1 cellular context compared by ENCODE assay signal in genomic region chr4:88823058-88823919, GRCh38.
TF ChIP-seq lines count a peak whose summit lies in the region.

No MANE protein-coding gene starts in this region.

TF ChIP-seq in K562, 482 proteins besides CTCF, POLR2A, EP300 and RAD21 (continued from another document and continues in another):
- TF ChIP-seq ZBTB26 (CRISPR knock-in tag; IDR thresholded peaks at IDR 0.05) (0 out of 2 replicates have a peak, but pooled peaks have one; percentile 21), FOXO4 (CRISPR knock-in tag; IDR thresholded peaks at IDR 0.05) (no peak), FOSL1 (tag; conservative IDR thresholded peaks at IDR 0.05) (peak; percentile 53), SMAD1 (IDR thresholded peaks at IDR 0.05; ENCODE audit: low read depth, low read length, partially characterized antibody) (peak; percentile 44), ZBTB1 (CRISPR knock-in tag; IDR thresholded peaks at IDR 0.05; ENCODE audit: borderline replicate concordance, low read depth) (no peak), ATF3 (IDR thresholded peaks at IDR 0.05) (peak; percentile 96), ATF3 (CRISPR knock-in tag; conservative IDR thresholded peaks at IDR 0.05) (peak; percentile 90), RAD51 (IDR thresholded peaks at IDR 0.05; ENCODE audit: borderline replicate concordance, low read depth) (peak; percentile 29; the same call in 1 of the 2 replicates), BACH1 (tag; IDR thresholded peaks at IDR 0.05) (no peak), ELF1 (tag; IDR thresholded peaks at IDR 0.05) (no peak), HNRNPLL (IDR thresholded peaks at IDR 0.05; ENCODE audit: low read depth, low read length, poor library complexity, severe bottlenecking) (peak; percentile 93), ARID3A (IDR thresholded peaks at IDR 0.05; ENCODE audit: borderline replicate concordance, low read depth, low read length) (0 out of 2 replicates have a peak, but pooled peaks have one; percentile 18), NBN (IDR thresholded peaks at IDR 0.05; ENCODE audit: low read depth) (peak; percentile 82), E2F8 (IDR thresholded peaks at IDR 0.05; ENCODE audit: low read depth, partially characterized antibody) (peak; percentile 54), C11orf30 (IDR thresholded peaks at IDR 0.05; ENCODE audit: low read depth) (no peak), KDM1A (IDR thresholded peaks at IDR 0.05) (peak; percentile 30 to 68; a peak in 2 of 4 replicates), LCOR (CRISPR knock-in tag; IDR thresholded peaks at IDR 0.05) (0 out of 2 replicates have a peak, but pooled peaks have one; percentile 72), ARID1B (IDR thresholded peaks at IDR 0.05) (peak; percentile 71), JUND (IDR thresholded peaks at IDR 0.05; ENCODE audit: borderline replicate concordance, low read depth, low read length) (peak; percentile 96), JUND (tag; IDR thresholded peaks at IDR 0.05; ENCODE audit: borderline replicate concordance, low read depth, low read length) (peak; percentile 93), ZNF444 (CRISPR knock-in tag; IDR thresholded peaks at IDR 0.05) (no peak), VEZF1 (CRISPR knock-in tag; IDR thresholded peaks at IDR 0.05) (peak; percentile 69), EP400 (IDR thresholded peaks at IDR 0.05) (peak; percentile 73), ZNF639 (CRISPR knock-in tag; conservative IDR thresholded peaks at IDR 0.05 in 1 of 2, IDR thresholded peaks at IDR 0.05 in 1 of 2) (peak in 1 of 2 experiments; percentile 67; a peak in 2 of 4 replicates), HDAC2 (IDR thresholded peaks at IDR 0.05) (peak; percentile 91), HLTF (IDR thresholded peaks at IDR 0.05) (peak; percentile 85; the same call in 1 of the 2 replicates), PRDM10 (IDR thresholded peaks at IDR 0.05; ENCODE audit: partially characterized antibody) (peak; percentile 84), PHF8 (IDR thresholded peaks at IDR 0.05; ENCODE audit: borderline replicate concordance, low read length) (peak; percentile 27; the same call in 1 of the 2 replicates), PKNOX1 (IDR thresholded peaks at IDR 0.05) (peak; percentile 81), NR2C1 (IDR thresholded peaks at IDR 0.05) (peak; percentile 96), NR2C1 (tag; IDR thresholded peaks at IDR 0.05) (peak; percentile 97), XRCC5 (IDR thresholded peaks at IDR 0.05; ENCODE audit: low read depth, low read length) (peak; percentile 66; the same call in 1 of the 2 replicates), ZBTB12 (CRISPR knock-in tag; IDR thresholded peaks at IDR 0.05) (peak; percentile 29; the same call in 1 of the 2 replicates), PBX2 (CRISPR knock-in tag; IDR thresholded peaks at IDR 0.05; ENCODE audit: low read depth) (no peak), PBX2 (tag; conservative IDR thresholded peaks at IDR 0.05; ENCODE audit: low read depth) (peak; percentile 30), NR3C1 (CRISPR knock-in tag; IDR thresholded peaks at IDR 0.05) (no peak), SRF (CRISPR knock-in tag; IDR thresholded peaks at IDR 0.05) (no peak), SUPT5H (IDR thresholded peaks at IDR 0.05) (0 out of 2 replicates have a peak, but pooled peaks have one; percentile 53), L3MBTL2 (IDR thresholded peaks at IDR 0.05) (peak; percentile 59; the same call in 1 of the 2 replicates), BRD9 (IDR thresholded peaks at IDR 0.05; ENCODE audit: low read depth, partially characterized antibody) (peak; percentile 82), TARDBP (IDR thresholded peaks at IDR 0.05) (0 out of 2 replicates have a peak, but pooled peaks have one; percentile 48), THRAP3 (IDR thresholded peaks at IDR 0.05; ENCODE audit: borderline replicate concordance) (no peak)
